ENCODE assay signal across 1 cellular context in the genomic region with DNA sequence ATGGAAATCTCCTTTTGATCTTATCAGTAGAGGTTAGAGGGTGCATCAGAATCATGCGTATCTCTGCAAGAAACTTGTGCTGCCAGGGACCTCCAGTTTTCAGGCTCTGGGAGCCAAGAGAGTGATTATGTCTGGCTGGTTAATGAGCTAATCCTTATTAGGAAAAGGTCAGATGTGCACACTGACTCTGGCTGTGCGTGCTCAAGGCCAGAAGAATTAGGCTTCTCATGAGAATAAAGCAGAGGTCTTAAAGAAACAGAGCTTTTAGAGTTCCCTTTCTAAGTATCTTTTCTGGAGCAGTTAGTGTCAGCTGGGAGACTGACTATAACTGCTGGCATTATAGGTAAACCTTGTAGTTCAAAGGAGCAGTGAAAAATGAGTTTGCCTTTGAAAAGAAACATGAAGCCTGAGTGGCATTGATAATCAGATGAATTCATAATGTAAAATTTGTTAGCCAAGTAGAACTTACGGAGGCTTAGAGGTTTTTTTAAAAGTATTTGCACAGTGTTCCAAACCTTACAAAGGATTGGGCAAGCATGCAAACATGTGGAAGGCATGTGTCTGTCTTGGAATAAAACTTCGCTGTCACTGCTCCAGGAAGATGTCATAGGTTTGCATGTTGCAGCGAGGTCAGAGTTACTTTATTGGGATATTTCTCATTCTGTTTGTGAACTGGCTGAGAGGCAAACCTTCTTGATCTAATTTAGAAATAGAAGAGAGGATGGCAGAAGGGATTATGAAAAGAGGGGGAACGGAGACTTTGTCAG.
TF ChIP-seq lines count a peak whose summit lies in the region.

No MANE protein-coding gene starts in this region.

TF ChIP-seq in IMR-90, 13 proteins besides CTCF, POLR2A, EP300 and RAD21:
- TF ChIP-seq FOS (IDR thresholded peaks at IDR 0.05; ENCODE audit: low read depth, low read length) (no peak), NFE2L2 (IDR thresholded peaks at IDR 0.05; ENCODE audit: low read depth, low read length) (no peak), CEBPB (IDR thresholded peaks at IDR 0.05; ENCODE audit: low read depth, low read length) (no peak), RFX5 (IDR thresholded peaks at IDR 0.05; ENCODE audit: low read depth, low read length) (no peak), RCOR1 (IDR thresholded peaks at IDR 0.05; ENCODE audit: insufficient replicate concordance, low read length) (no peak), SMC3 (IDR thresholded peaks at IDR 0.05; ENCODE audit: low read depth, low read length) (no peak), MXI1 (IDR thresholded peaks at IDR 0.05; ENCODE audit: borderline replicate concordance, low read depth, low read length) (no peak; the same call in 1 of the 2 replicates), BHLHE40 (IDR thresholded peaks at IDR 0.05; ENCODE audit: low read depth, low read length) (no peak), MAZ (IDR thresholded peaks at IDR 0.05; ENCODE audit: borderline replicate concordance, low read depth, low read length) (no peak), CHD1 (IDR thresholded peaks at IDR 0.05; ENCODE audit: low read depth, low read length) (no peak), MAFK (IDR thresholded peaks at IDR 0.05; ENCODE audit: low read depth, low read length) (no peak)
- TF ChIP-seq, protein P1, sequence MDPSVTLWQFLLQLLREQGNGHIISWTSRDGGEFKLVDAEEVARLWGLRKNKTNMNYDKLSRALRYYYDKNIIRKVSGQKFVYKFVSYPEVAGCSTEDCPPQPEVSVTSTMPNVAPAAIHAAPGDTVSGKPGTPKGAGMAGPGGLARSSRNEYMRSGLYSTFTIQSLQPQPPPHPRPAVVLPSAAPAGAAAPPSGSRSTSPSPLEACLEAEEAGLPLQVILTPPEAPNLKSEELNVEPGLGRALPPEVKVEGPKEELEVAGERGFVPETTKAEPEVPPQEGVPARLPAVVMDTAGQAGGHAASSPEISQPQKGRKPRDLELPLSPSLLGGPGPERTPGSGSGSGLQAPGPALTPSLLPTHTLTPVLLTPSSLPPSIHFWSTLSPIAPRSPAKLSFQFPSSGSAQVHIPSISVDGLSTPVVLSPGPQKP (IDR thresholded peaks at IDR 0.05; ENCODE audit: borderline replicate concordance, low read depth, low read length), result no peak
- TF ChIP-seq, protein P2, sequence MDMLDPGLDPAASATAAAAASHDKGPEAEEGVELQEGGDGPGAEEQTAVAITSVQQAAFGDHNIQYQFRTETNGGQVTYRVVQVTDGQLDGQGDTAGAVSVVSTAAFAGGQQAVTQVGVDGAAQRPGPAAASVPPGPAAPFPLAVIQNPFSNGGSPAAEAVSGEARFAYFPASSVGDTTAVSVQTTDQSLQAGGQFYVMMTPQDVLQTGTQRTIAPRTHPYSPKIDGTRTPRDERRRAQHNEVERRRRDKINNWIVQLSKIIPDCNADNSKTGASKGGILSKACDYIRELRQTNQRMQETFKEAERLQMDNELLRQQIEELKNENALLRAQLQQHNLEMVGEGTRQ (IDR thresholded peaks at IDR 0.05; ENCODE audit: low read depth, low read length), result no peak
